ENCODE assay signal across 8 cellular contexts in genomic region chr17:76671123-76671911, GRCh38. TPM values are rescaled to one million over a fixed set of nuclear protein-coding genes. Genes with fewer than 3 reads are reported as not detected.
A peak's percentile ranks its signal among the peaks of the same experiment; 100 is the strongest.
DNase-seq lines count a peak whose midpoint lies in the region; ATAC-seq lines count a peak whose summit lies in the region.

No MANE protein-coding gene starts in this region.

- H3K4me3 ChIP-seq in BLaER1 treated with 17β-estradiol and CSF1 and Interleukin-3, amounts not matched to agents 10 nM and 100 nM: peak overlapping the region; percentile 64 to 78 (median 71)

- H3K27ac ChIP-seq in BLaER1 treated with 17β-estradiol and CSF1 and Interleukin-3, amounts not matched to agents 10 nM and 100 nM: peak overlapping the region; percentile 64 to 86 (median 79)

- peak overlapping the region; percentile 92 for H3K4me3 Mint-ChIP-seq in activated CD4-positive, alpha-beta T cell treated with anti-CD3 and anti-CD28 coated beads, Interleukin-2, amount 10 ng/mL, durations not matched to agents 7 days and 5 days

- DNase-seq in NCI-H526 treated with DMSO at 0.1 percent for 48 hours (lab: John Stamatoyannopoulos, UW) (peak; percentile 98), cortex of kidney (lab: John Stamatoyannopoulos, UW) (peak; percentile 59), left colon (peak; percentile 99 to 100)
- peak; percentile 100 for DNase-seq in activated CD4-positive, alpha-beta T cell treated with anti-CD3 and anti-CD28 coated beads, Interleukin-2, amount 10 ng/mL, durations not matched to agents 7 days and 5 days
- DNase-seq in stimulated activated CD4-positive, alpha-beta T cell treated with anti-CD3 and anti-CD28 coated beads, Interleukin-1b, Interleukin-23, amount 100 ng/mL, for 4 hours (ENCODE audit: low read depth in 2 of 2): peak; percentile 95 to 97

- H4K20me1 ChIP-seq in BLaER1 treated with 17β-estradiol and CSF1 and Interleukin-3, amounts not matched to agents 10 nM and 100 nM: no peaks in the 10 kb centered on the region

- H3K9me3 Mint-ChIP-seq in activated CD4-positive, alpha-beta T cell treated with anti-CD3 and anti-CD28 coated beads, Interleukin-2, amount 10 ng/mL, durations not matched to agents 7 days and 5 days: peaks cover 5% of the 10 kb centered on the region

- H3K27me3 Mint-ChIP-seq in activated CD4-positive, alpha-beta T cell treated with anti-CD3 and anti-CD28 coated beads, Interleukin-2, amount 10 ng/mL, durations not matched to agents 7 days and 5 days: peaks cover 2% of the 10 kb centered on the region

- peaks cover 0 to 20% (median 8%) of the 10 kb centered on the region in 11 experiments; a peak in 11 of 22 replicates for H3K9me3 ChIP-seq in BLaER1 treated with 17β-estradiol and CSF1 and Interleukin-3, amounts not matched to agents 10 nM and 100 nM (replicated peaks in 1 of 11)

- peak overlapping the region; percentile 74 to 85 (median 82) for H3K9ac ChIP-seq in BLaER1 treated with 17β-estradiol and CSF1 and Interleukin-3, amounts not matched to agents 10 nM and 100 nM

- H3K36me3 ChIP-seq in BLaER1 treated with 17β-estradiol and CSF1 and Interleukin-3, amounts not matched to agents 10 nM and 100 nM: no peaks in the 10 kb centered on the region

- POLR2A ChIA-PET in activated CD4-positive, alpha-beta T cell treated with anti-CD3 and anti-CD28 coated beads, Interleukin-2, amount 10 ng/mL, durations not matched to agents 7 days and 5 days (lab: Charles Lee): interaction anchor here (0.7 to 1.1 kb wide), 2 partner anchors 111 to 492 kb away, joined by 3 to 4 read pairs; no protein-coding TSS in a partner anchor

- intact Hi-C loops in left colon (cut with DNase I, micrococcal nuclease): no loop called here

- H3K4me1 Mint-ChIP-seq in activated CD4-positive, alpha-beta T cell treated with anti-CD3 and anti-CD28 coated beads, Interleukin-2, amount 10 ng/mL, durations not matched to agents 7 days and 5 days: peaks cover 39% of the 10 kb centered on the region

- no peaks in the 10 kb centered on the region for H3K27me3 ChIP-seq in BLaER1 treated with 17β-estradiol and CSF1 and Interleukin-3, amounts not matched to agents 10 nM and 100 nM

- peak overlapping the region; percentile 63 to 96 (median 87) for H3K4me2 ChIP-seq in BLaER1 treated with 17β-estradiol and CSF1 and Interleukin-3, amounts not matched to agents 10 nM and 100 nM

- CTCF ChIA-PET in activated CD4-positive, alpha-beta T cell treated with anti-CD3 and anti-CD28 coated beads, Interleukin-2, amount 10 ng/mL, durations not matched to agents 7 days and 5 days (lab: Charles Lee): interaction anchor here (0.6 to 2.0 kb wide), 7 partner anchors 10 to 1466 kb away, joined by 3 to 8 read pairs (median 3); no protein-coding TSS in a partner anchor

- peak; percentile 99 for ATAC-seq in GM19351 (IDR thresholded peaks at IDR 0.05; ENCODE audit: unreplicated experiment)
- ATAC-seq in HG03520 (IDR thresholded peaks at IDR 0.05; ENCODE audit: unreplicated experiment): peak; percentile 99
- ATAC-seq in left colon: peak; percentile 86

- H3K36me3 Mint-ChIP-seq in activated CD4-positive, alpha-beta T cell treated with anti-CD3 and anti-CD28 coated beads, Interleukin-2, amount 10 ng/mL, durations not matched to agents 7 days and 5 days (ENCODE audit: low read depth): peaks cover 3% of the 10 kb centered on the region

- H3K4me1 ChIP-seq in BLaER1 treated with 17β-estradiol and CSF1 and Interleukin-3, amounts not matched to agents 10 nM and 100 nM: peaks cover 17 to 40% (median 27%) of the 10 kb centered on the region in 10 experiments

- peak overlapping the region; percentile 97 for H3K27ac Mint-ChIP-seq in activated CD4-positive, alpha-beta T cell treated with anti-CD3 and anti-CD28 coated beads, Interleukin-2, amount 10 ng/mL, durations not matched to agents 7 days and 5 days

RNA-seq across cellular contexts. Expression of gene ST6GALNAC1, which starts 27.8 kb away (rescaled TPM):
- 1 to 10 TPM; 1.4 to 2.1 TPM for total RNA-seq in activated CD4-positive, alpha-beta T cell treated with anti-CD3 and anti-CD28 coated beads, Interleukin-2, amount 10 ng/mL, durations not matched to agents 7 days and 5 days
- 100 to 1,000 TPM; 322 to 434 TPM for total RNA-seq in left colon

RNA-seq across cellular contexts. Expression of gene MXRA7, which starts 39.4 kb away (rescaled TPM):
- total RNA-seq in activated CD4-positive, alpha-beta T cell treated with anti-CD3 and anti-CD28 coated beads, Interleukin-2, amount 10 ng/mL, durations not matched to agents 7 days and 5 days: 10 to 100 TPM; 25.7 to 27.3 TPM
- total RNA-seq in left colon: 10 to 100 TPM; 12.0 to 37.2 TPM

RNA-seq across cellular contexts. Expression of gene JMJD6, which starts 55.1 kb away (rescaled TPM):
- 10 to 100 TPM; 42.9 to 51.3 TPM for total RNA-seq in activated CD4-positive, alpha-beta T cell treated with anti-CD3 and anti-CD28 coated beads, Interleukin-2, amount 10 ng/mL, durations not matched to agents 7 days and 5 days
- total RNA-seq in left colon: 10 to 100 TPM; 27.2 to 31.3 TPM

RNA-seq across cellular contexts. Expression of gene METTL23, which starts 55.3 kb away (rescaled TPM):
- 10 to 100 TPM; 33.0 to 35.7 TPM for total RNA-seq in activated CD4-positive, alpha-beta T cell treated with anti-CD3 and anti-CD28 coated beads, Interleukin-2, amount 10 ng/mL, durations not matched to agents 7 days and 5 days
- total RNA-seq in left colon: 10 to 100 TPM; 23.4 to 25.0 TPM

Comparison
In these comparisons a context has a peak if more than half of its experiments do, and no peak if none do; other contexts are left out.
1. Peak in every context shown above with its lines: DNase-seq, ATAC-seq, H3K4me3 ChIP-seq and H3K27ac ChIP-seq.
2. RNA of gene ST6GALNAC1, which starts 27.8 kb away (total RNA-seq): 322 to 434 TPM in left colon; 1.4 to 2.1 TPM in activated CD4-positive, alpha-beta T cell treated with anti-CD3 and anti-CD28 coated beads, Interleukin-2, amount 10 ng/mL, durations not matched to agents 7 days and 5 days; every median in the first group is over 100 times any median in the second.